Comparison of ENCODE assay signal across 27 cellular contexts in the genomic region with DNA sequence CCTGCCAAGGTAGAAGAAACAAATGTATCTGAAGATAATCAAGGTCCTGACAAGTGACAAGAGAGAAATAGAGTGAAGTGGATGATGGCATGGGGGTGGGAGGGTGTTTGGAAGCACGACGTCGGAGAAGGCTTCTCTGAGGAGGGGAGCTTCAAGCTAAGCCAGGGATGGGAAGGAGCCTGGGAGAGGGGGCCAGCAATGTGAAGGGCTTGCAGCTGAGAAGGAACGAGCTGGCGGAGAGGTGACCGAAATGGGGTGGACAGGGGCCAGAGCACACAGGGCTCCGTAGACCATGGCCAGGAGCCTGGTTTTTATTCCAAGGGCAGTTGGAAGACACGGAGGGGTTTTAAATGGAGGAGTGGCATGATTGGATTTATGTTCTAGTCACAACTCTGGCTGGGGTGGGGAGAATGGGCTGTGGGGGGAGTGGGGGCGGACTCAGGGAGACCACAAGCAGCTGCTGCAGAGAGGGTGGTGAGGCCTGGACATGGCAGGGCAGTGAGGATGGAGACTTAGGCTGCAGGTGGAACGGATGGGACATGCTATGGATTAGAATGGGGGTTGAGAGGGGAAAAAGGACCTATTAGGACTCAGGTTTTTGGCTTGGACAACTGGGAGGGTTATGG. TPM values are rescaled to one million over a fixed set of nuclear protein-coding genes. Genes with fewer than 3 reads are reported as not detected.
DNase-seq lines count a peak whose midpoint lies in the region; ATAC-seq and TF ChIP-seq lines count a peak whose summit lies in the region.
"Had no signal": no experiment of that assay in that cellular context is flagged by ENCODE, and none has a peak within 500 bp of the region (broad histone marks: within the 10 kb centered on the region; RNA-seq: fewer than 3 reads in every experiment).

No MANE protein-coding gene starts in this region.

- H3K36me3 Mint-ChIP-seq in natural killer cell (no peaks in the 10 kb centered on the region), glutamatergic neuron (ENCODE audit: unreplicated experiment) (no peaks in the 10 kb centered on the region), immature natural killer cell (no peaks in the 10 kb centered on the region)
- H3K36me3 Mint-ChIP-seq in natural killer cell treated with Interleukin-12 subunit alpha and Interleukin-12 subunit beta and Interleukin-15 and Interleukin-18, amount 100 ng/mL, for 72 hours: no peaks in the 10 kb centered on the region
- H3K36me3 Mint-ChIP-seq: brain; naive thymus-derived CD8-positive, alpha-beta T cell; stimulated activated memory B cell treated with anti-CD40 and anti-IgM and Interleukin-4, amounts not matched to agents 10 μg/mL and 1 μg/mL and 100 μg/mL, for 72 hours had no signal

- H3K9me3 Mint-ChIP-seq in natural killer cell (no peaks in the 10 kb centered on the region), glutamatergic neuron (ENCODE audit: unreplicated experiment) (peaks cover 1% of the 10 kb centered on the region), immature natural killer cell (no peaks in the 10 kb centered on the region)
- no peaks in the 10 kb centered on the region for H3K9me3 Mint-ChIP-seq in natural killer cell treated with Interleukin-12 subunit alpha and Interleukin-12 subunit beta and Interleukin-15 and Interleukin-18, amount 100 ng/mL, for 72 hours
- H3K9me3 Mint-ChIP-seq: activated naive CD8-positive, alpha-beta T cell treated with anti-CD3 and anti-CD28 coated beads, Interleukin-2, amount 50 U/mL, for 24 hours; activated T-cell treated with anti-CD3 and anti-CD28 coated beads, Interleukin-2, amount 50 U/mL, for 24 hours; brain; CD4-positive, alpha-beta T cell; naive thymus-derived CD8-positive, alpha-beta T cell; stimulated activated memory B cell treated with anti-CD40 and anti-IgM and Interleukin-4, amounts not matched to agents 10 μg/mL and 1 μg/mL and 100 μg/mL, for 72 hours had no signal

- TF ChIP-seq CTCF in natural killer cell (IDR thresholded peaks at IDR 0.05) (no peak), glutamatergic neuron (IDR thresholded peaks at IDR 0.05; ENCODE audit: partially characterized antibody, unreplicated experiment) (no peak), uterus (IDR thresholded peaks at IDR 0.05) (no peak)

- DNase-seq in natural killer cell (peak; percentile 4), glutamatergic neuron (peak; percentile 10), neuronal stem cell (ENCODE audit: low spot score) (no peak), uterus (peak; percentile 10), SKM-1 treated with dmso at 0.1 percent for 144 hours (lab: John Stamatoyannopoulos, UW; ENCODE audit: unreplicated experiment) (no peak), immature natural killer cell (no peak), ecto neural progenitor cell (ENCODE audit: low spot score) (no peak)
- no peak for DNase-seq in natural killer cell treated with Interleukin-12 subunit alpha and Interleukin-12 subunit beta and Interleukin-15 and Interleukin-18, amount 100 ng/mL, for 72 hours (ENCODE audit: low spot score)
- DNase-seq: activated CD8-positive, alpha-beta T cell treated with anti-CD3 and anti-CD28 coated beads, Interleukin-2, amount 10 ng/mL, durations not matched to agents 7 days and 5 days; activated naive CD8-positive, alpha-beta T cell treated with anti-CD3 and anti-CD28 coated beads, Interleukin-2, amount 50 U/mL, for 24 hours; activated T-cell treated with anti-CD3 and anti-CD28 coated beads, Interleukin-2, amount 50 U/mL, for 24 hours; CD4-positive, alpha-beta T cell; DMS 273 treated with DMSO at 0.1 percent for 48 hours; mesendoderm; NCI-H2081 treated with DMSO at 0.1 percent for 48 hours; NCI-H446 treated with DMSO at 0.1 percent for 48 hours; stimulated activated CD4-positive, alpha-beta T cell treated with anti-CD3 and anti-CD28 coated beads, Interleukin-1b, Interleukin-23, amount 100 ng/mL, for 48 hours; thyroid gland had no signal

- H2BK15ac ChIP-seq in neuronal stem cell (ENCODE audit: low read length): no peak overlapping the region

- H3K9me3 ChIP-seq in neuronal stem cell (replicated peaks in 1 of 2; ENCODE audit: control insufficient read depth in 2 of 2, insufficient read depth in 1 of 2, low read depth in 1 of 2, low read length in 2 of 2) (no peaks in the 10 kb centered on the region), uterus (no peaks in the 10 kb centered on the region)
- H3K9me3 ChIP-seq: esophagus muscularis mucosa, gastrocnemius medialis, thyroid gland had no signal

- intact Hi-C loops in natural killer cell (cut with micrococcal nuclease) (no loop called here), uterus (cut with DNase I; ENCODE audit: low total_unique reads) (no loop called here)

- H3K4ac ChIP-seq in neuronal stem cell (ENCODE audit: low read length): no peak overlapping the region

- H2AK5ac ChIP-seq in neuronal stem cell (ENCODE audit: low read depth, low read length): peak overlapping the region; percentile 32

- H3K23ac ChIP-seq in neuronal stem cell (ENCODE audit: low read depth, low read length, poor library complexity): peak overlapping the region; percentile 36

- no peaks in the 10 kb centered on the region for H3K36me3 ChIP-seq in neuronal stem cell (replicated peaks in 1 of 2; ENCODE audit: control insufficient read depth in 2 of 2, insufficient read depth in 2 of 2, low read length in 2 of 2)
- H3K36me3 ChIP-seq in uterus: no peaks in the 10 kb centered on the region
- H3K36me3 ChIP-seq: esophagus muscularis mucosa, gastrocnemius medialis, thyroid gland had no signal

- no peak overlapping the region for H3K9ac ChIP-seq in neuronal stem cell (ENCODE audit: low read depth, low read length, poor library complexity)

- ATAC-seq in natural killer cell: no peak
- ATAC-seq in natural killer cell treated with Interleukin-12 subunit alpha and Interleukin-12 subunit beta and Interleukin-15 and Interleukin-18, amount 100 ng/mL, for 72 hours: no peak
- ATAC-seq: activated CD8-positive, alpha-beta T cell treated with anti-CD3 and anti-CD28 coated beads, Interleukin-2, amount 10 ng/mL, durations not matched to agents 7 days and 5 days; activated naive CD8-positive, alpha-beta T cell treated with anti-CD3 and anti-CD28 coated beads, Interleukin-2, amount 50 U/mL, for 24 hours; gastrocnemius medialis; naive thymus-derived CD8-positive, alpha-beta T cell; stimulated activated memory B cell treated with anti-CD40 and anti-IgM and Interleukin-4, amounts not matched to agents 10 μg/mL and 1 μg/mL and 100 μg/mL, for 72 hours had no signal

- no peak overlapping the region for H3K18ac ChIP-seq in neuronal stem cell (ENCODE audit: low read length)

- no peaks in the 10 kb centered on the region for H3K79me1 ChIP-seq in neuronal stem cell (ENCODE audit: low read depth, low read length)

- H3K4me1 Mint-ChIP-seq in natural killer cell (peaks cover 0 to 5% of the 10 kb centered on the region in 2 donors), glutamatergic neuron (ENCODE audit: low read depth, unreplicated experiment) (peaks cover 2% of the 10 kb centered on the region), immature natural killer cell (no peaks in the 10 kb centered on the region)
- H3K4me1 Mint-ChIP-seq in natural killer cell treated with Interleukin-12 subunit alpha and Interleukin-12 subunit beta and Interleukin-15 and Interleukin-18, amount 100 ng/mL, for 72 hours (ENCODE audit: low read depth in 2 of 2): no peaks in the 10 kb centered on the region
- H3K4me1 Mint-ChIP-seq: activated naive CD8-positive, alpha-beta T cell treated with anti-CD3 and anti-CD28 coated beads, Interleukin-2, amount 50 U/mL, for 24 hours had no signal

- H3K4me3 ChIP-seq in neuronal stem cell (ENCODE audit: low read length in 2 of 2): no peak overlapping the region
- H3K4me3 ChIP-seq in uterus: no peak overlapping the region
- H3K4me3 ChIP-seq: esophagus muscularis mucosa, gastrocnemius medialis, thyroid gland had no signal

- no CpG with 5 or more reads among the region's 10 CpGs for WGBS in neuronal stem cell (ENCODE audit: extremely low coverage in 2 of 2, insufficient read length in 2 of 2, insufficient replicate concordance in 1 of 2), 2 donors

- no peak overlapping the region for H2BK120ac ChIP-seq in neuronal stem cell (ENCODE audit: low read depth, low read length)

- TF ChIP-seq POLR2A in uterus (IDR thresholded peaks at IDR 0.05): no peak

- H2BK5ac ChIP-seq in neuronal stem cell (ENCODE audit: low read length): no peak overlapping the region

- H3K4me3 Mint-ChIP-seq in natural killer cell: no peak overlapping the region
- H3K4me3 Mint-ChIP-seq in natural killer cell treated with Interleukin-12 subunit alpha and Interleukin-12 subunit beta and Interleukin-15 and Interleukin-18, amount 100 ng/mL, for 72 hours: no peak overlapping the region
- H3K4me3 Mint-ChIP-seq in glutamatergic neuron (ENCODE audit: unreplicated experiment): no peak overlapping the region
- H3K4me3 Mint-ChIP-seq in immature natural killer cell: no peak overlapping the region
- H3K4me3 Mint-ChIP-seq: activated CD8-positive, alpha-beta T cell treated with anti-CD3 and anti-CD28 coated beads, Interleukin-2, amount 10 ng/mL, durations not matched to agents 7 days and 5 days; activated naive CD8-positive, alpha-beta T cell treated with anti-CD3 and anti-CD28 coated beads, Interleukin-2, amount 50 U/mL, for 24 hours; activated T-cell treated with anti-CD3 and anti-CD28 coated beads, Interleukin-2, amount 50 U/mL, for 24 hours; brain; CD4-positive, alpha-beta T cell; naive thymus-derived CD8-positive, alpha-beta T cell; stimulated activated memory B cell treated with anti-CD40 and anti-IgM and Interleukin-4, amounts not matched to agents 10 μg/mL and 1 μg/mL and 100 μg/mL, for 72 hours had no signal

- no peak overlapping the region for H3K14ac ChIP-seq in neuronal stem cell (ENCODE audit: low read length)

- H4K91ac ChIP-seq in neuronal stem cell (ENCODE audit: low read depth, low read length, poor library complexity): no peak overlapping the region

- H3K4me2 ChIP-seq in neuronal stem cell (ENCODE audit: insufficient read depth, low read length, poor library complexity, severe bottlenecking): no peak overlapping the region

- H3K27me3 ChIP-seq in neuronal stem cell (ENCODE audit: control insufficient read depth in 3 of 3, insufficient read depth in 3 of 3, low read depth in 1 of 3, low read length in 3 of 3) (peaks cover 0 to 67% (median 0%) of the 10 kb centered on the region in 3 experiments), uterus (no peaks in the 10 kb centered on the region)
- H3K27me3 ChIP-seq: esophagus muscularis mucosa, gastrocnemius medialis, thyroid gland had no signal

- H3K4me1 ChIP-seq in neuronal stem cell (ENCODE audit: control insufficient read depth in 2 of 2, insufficient read depth in 1 of 2, low read depth in 1 of 2, low read length in 2 of 2) (peaks cover 0 to 1% of the 10 kb centered on the region in 2 donors), uterus (no peaks in the 10 kb centered on the region)

- H3K27ac ChIP-seq in neuronal stem cell (replicated peaks; ENCODE audit: low read length) (no peak overlapping the region), uterus (no peak overlapping the region)
- H3K27ac ChIP-seq: esophagus muscularis mucosa, gastrocnemius medialis, thyroid gland had no signal

- H2AFZ ChIP-seq in neuronal stem cell (ENCODE audit: low read length): no peak overlapping the region

- H4K8ac ChIP-seq in neuronal stem cell (ENCODE audit: low read depth, low read length): no peak overlapping the region

- H3K27me3 Mint-ChIP-seq in natural killer cell (ENCODE audit: low read depth in 2 of 2) (peaks cover 11% of the 10 kb centered on the region in 2 donors), glutamatergic neuron (ENCODE audit: unreplicated experiment) (peaks cover 4% of the 10 kb centered on the region), immature natural killer cell (ENCODE audit: low read depth in 3 of 3) (peaks cover 1 to 2% (median 2%) of the 10 kb centered on the region in 3 donors)
- peaks cover 6 to 12% of the 10 kb centered on the region in 2 donors for H3K27me3 Mint-ChIP-seq in natural killer cell treated with Interleukin-12 subunit alpha and Interleukin-12 subunit beta and Interleukin-15 and Interleukin-18, amount 100 ng/mL, for 72 hours
- H3K27me3 Mint-ChIP-seq: activated naive CD8-positive, alpha-beta T cell treated with anti-CD3 and anti-CD28 coated beads, Interleukin-2, amount 50 U/mL, for 24 hours; activated T-cell treated with anti-CD3 and anti-CD28 coated beads, Interleukin-2, amount 50 U/mL, for 24 hours; CD4-positive, alpha-beta T cell had no signal

- H3K27ac Mint-ChIP-seq in natural killer cell (no peak overlapping the region), glutamatergic neuron (ENCODE audit: unreplicated experiment) (no peak overlapping the region), immature natural killer cell (no peak overlapping the region)
- H3K27ac Mint-ChIP-seq in natural killer cell treated with Interleukin-12 subunit alpha and Interleukin-12 subunit beta and Interleukin-15 and Interleukin-18, amount 100 ng/mL, for 72 hours: no peak overlapping the region
- H3K27ac Mint-ChIP-seq: activated CD8-positive, alpha-beta T cell treated with anti-CD3 and anti-CD28 coated beads, Interleukin-2, amount 10 ng/mL, durations not matched to agents 7 days and 5 days; activated naive CD8-positive, alpha-beta T cell treated with anti-CD3 and anti-CD28 coated beads, Interleukin-2, amount 50 U/mL, for 24 hours; activated T-cell treated with anti-CD3 and anti-CD28 coated beads, Interleukin-2, amount 50 U/mL, for 24 hours; CD4-positive, alpha-beta T cell; progenitor cell of endocrine pancreas; stimulated activated memory B cell treated with anti-CD40 and anti-IgM and Interleukin-4, amounts not matched to agents 10 μg/mL and 1 μg/mL and 100 μg/mL, for 72 hours had no signal

- no peak overlapping the region for H2BK12ac ChIP-seq in neuronal stem cell (ENCODE audit: low read length)

RNA-seq across cellular contexts. Expression of gene EPS8L3, which starts 5.1 kb away (rescaled TPM):
- total RNA-seq in natural killer cell: under 1 TPM in 1 of 3 donors, not detected in 2; 0.47 TPM
- total RNA-seq in natural killer cell treated with Interleukin-12 subunit alpha and Interleukin-12 subunit beta and Interleukin-15 and Interleukin-18, amount 100 ng/mL, for 72 hours: not detected
- total RNA-seq in glutamatergic neuron (ENCODE audit: unreplicated experiment): not detected
- not detected for polyA plus RNA-seq in neuronal stem cell (2013, experiment 1 of 2)
- polyA plus RNA-seq in neuronal stem cell (2013, experiment 2 of 2): 0.03 TPM
- total RNA-seq in uterus: under 1 TPM in 2 of 4 donors, not detected in 2; 0.26 to 0.29 TPM
- polyA plus RNA-seq in immature natural killer cell: under 1 TPM in 2 of 3 donors, not detected in 1; 0.09 to 0.13 TPM
- total RNA-seq: activated CD8-positive, alpha-beta T cell treated with anti-CD3 and anti-CD28 coated beads, Interleukin-2, amount 10 ng/mL, durations not matched to agents 7 days and 5 days; CD4-positive, alpha-beta T cell; naive thymus-derived CD8-positive, alpha-beta T cell; RPMI7951; skeletal muscle tissue; thyroid gland had no signal
- polyA plus RNA-seq: naive thymus-derived CD8-positive, alpha-beta T cell had no signal

RNA-seq across cellular contexts. Expression of gene GSTM3, which starts 28.0 kb away (rescaled TPM):
- 1 to 10 TPM; 1.7 to 3.0 (median 3.0) TPM for total RNA-seq in natural killer cell
- 1 to 10 TPM; 2.3 to 4.0 TPM for total RNA-seq in natural killer cell treated with Interleukin-12 subunit alpha and Interleukin-12 subunit beta and Interleukin-15 and Interleukin-18, amount 100 ng/mL, for 72 hours
- total RNA-seq in glutamatergic neuron (ENCODE audit: unreplicated experiment): 8.3 TPM
- 29.3 TPM for polyA plus RNA-seq in neuronal stem cell (2013, experiment 1 of 2)
- 29.7 TPM for polyA plus RNA-seq in neuronal stem cell (2013, experiment 2 of 2)
- total RNA-seq in uterus: 100 to 1,000 TPM in 1 of 4 donors, 10 to 100 TPM in 3; 39.1 to 104 (median 61.0) TPM
- 1 to 10 TPM; 1.1 to 7.1 (median 5.9) TPM for polyA plus RNA-seq in immature natural killer cell

RNA-seq across cellular contexts. Expression of gene GSTM5, which starts 56.8 kb away (rescaled TPM):
- total RNA-seq in natural killer cell (under 1 TPM in 2 of 3 donors, not detected in 1; 0.07 to 0.35 TPM), glutamatergic neuron (ENCODE audit: unreplicated experiment) (0.20 TPM), uterus (10 to 100 TPM in 3 of 4 donors, under 1 TPM in 1; 0.51 to 24.8 (median 22.3) TPM)
- not detected for total RNA-seq in natural killer cell treated with Interleukin-12 subunit alpha and Interleukin-12 subunit beta and Interleukin-15 and Interleukin-18, amount 100 ng/mL, for 72 hours
- 0.67 TPM for polyA plus RNA-seq in neuronal stem cell (2013, experiment 1 of 2)
- 0.72 TPM for polyA plus RNA-seq in neuronal stem cell (2013, experiment 2 of 2)
- under 1 TPM in 1 of 3 donors, not detected in 2; 0.23 TPM for polyA plus RNA-seq in immature natural killer cell
- total RNA-seq: kidney epithelial cell; naive thymus-derived CD8-positive, alpha-beta T cell had no signal

Comparison
In these comparisons a context has a peak if more than half of its experiments do, and no peak if none do; other contexts are left out.
1. DNase-seq: peak in natural killer cell (single experiment), glutamatergic neuron (single experiment) and uterus (2 of 2); none in natural killer cell treated with Interleukin-12 subunit alpha and Interleukin-12 subunit beta and Interleukin-15 and Interleukin-18, amount 100 ng/mL, for 72 hours (single experiment), neuronal stem cell (single experiment), SKM-1 treated with dmso at 0.1 percent for 144 hours (single experiment), immature natural killer cell (0 of 3) and ecto neural progenitor cell (single experiment).